In the genomic region with DNA sequence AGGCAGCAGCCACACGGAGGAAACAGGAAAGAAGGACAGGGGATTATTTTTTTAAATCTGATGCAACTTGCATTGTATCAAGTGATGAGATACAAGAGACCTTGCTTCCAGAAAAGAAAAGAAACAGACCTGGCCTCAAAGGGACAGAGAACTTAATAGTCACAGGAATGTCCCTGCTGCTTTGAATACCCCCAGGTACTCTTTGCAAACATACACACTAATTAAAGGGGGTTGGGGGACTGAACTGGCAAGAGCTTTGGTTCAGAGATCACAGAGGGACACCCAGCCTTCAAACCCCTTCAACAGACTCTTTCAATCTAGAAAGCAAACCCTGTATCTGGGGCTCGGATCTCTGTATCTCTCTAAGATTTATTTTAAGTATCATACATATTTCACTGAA, we compare ENCODE assay signal across 20 cellular contexts. TPM values are rescaled to one million over a fixed set of nuclear protein-coding genes. Genes with fewer than 3 reads are reported as not detected.
A peak's percentile ranks its signal among the peaks of the same experiment; 100 is the strongest.
DNase-seq lines count a peak whose midpoint lies in the region; ATAC-seq, FAIRE-seq and TF ChIP-seq lines count a peak whose summit lies in the region.
"Had no signal": no experiment of that assay in that cellular context is flagged by ENCODE, and none has a peak within 500 bp of the region (broad histone marks: within the 10 kb centered on the region; RNA-seq: fewer than 3 reads in every experiment).

No MANE protein-coding gene starts in this region.

- TF ChIP-seq CTCF in endothelial cell of umbilical vein (IDR thresholded peaks at IDR 0.05; ENCODE audit: extremely low read depth in 1 of 2, insufficient read depth in 1 of 2, low read depth in 1 of 2, low read length in 2 of 2): no peak

- H3K27ac ChIP-seq in angular gyrus (ENCODE audit: low read depth, low read length) (peak overlapping the region; percentile 22), endothelial cell of umbilical vein (ENCODE audit: insufficient read depth, low read depth, low read length) (no peak overlapping the region)
- H3K27ac ChIP-seq: C4-2B had no signal

- no TSS peak for BruUV-seq in endothelial cell of umbilical vein (replicated peaks; lab: Mats Ljungman, UMichigan)

- no peaks in the 10 kb centered on the region for H3K36me3 ChIP-seq in endothelial cell of umbilical vein (ENCODE audit: control insufficient read depth in 2 of 2, extremely low read depth in 1 of 2, insufficient read depth in 2 of 2, low read length in 2 of 2)

- H3K4me3 ChIP-seq in endothelial cell of umbilical vein (replicated peaks in 1 of 3; ENCODE audit: insufficient read depth in 1 of 3, low read depth in 1 of 3, low read length in 3 of 3): no peak overlapping the region

- H3K27me3 ChIP-seq in endothelial cell of umbilical vein (ENCODE audit: control insufficient read depth in 2 of 2, insufficient read depth in 2 of 2, low read length in 2 of 2): no peaks in the 10 kb centered on the region

- no peak overlapping the region for H3K4me3 Mint-ChIP-seq in stimulated activated naive CD8-positive, alpha-beta T cell treated with anti-CD3 and anti-CD28 coated beads, Interleukin-15, amount 100 ng/mL, for 72 hours

- no peak for DNase-seq in stimulated activated naive CD8-positive, alpha-beta T cell treated with anti-CD3 and anti-CD28 coated beads, Interleukin-15, amount 100 ng/mL, for 72 hours
- no peak for DNase-seq in stimulated activated naive CD8-positive, alpha-beta T cell treated with anti-CD3 and anti-CD28 coated beads, Interleukin-15, Interleukin-2, amounts not matched to agents 100 U/mL and 50 U/mL, for 24 hours
- no peak for DNase-seq in endothelial cell of umbilical vein (ENCODE audit: low read depth, low spot score)
- no peak for DNase-seq in urothelium cell line (ENCODE audit: low spot score)
- DNase-seq in erythroblast (lab: John Stamatoyannopoulos, UW): no peak
- DNase-seq: EL, KBM-7, MM.1S, NCI-H1048, NCI-H1417 treated with DMSO at 0.1 percent for 48 hours, NCI-H187, NCI-H510A had no signal

- H3K9me3 Mint-ChIP-seq in stimulated activated naive CD8-positive, alpha-beta T cell treated with anti-CD3 and anti-CD28 coated beads, Interleukin-15, amount 100 ng/mL, for 72 hours: no peaks in the 10 kb centered on the region

- intact Hi-C loops in endothelial cell of umbilical vein (cut with micrococcal nuclease): no loop called here

- H3K9me1 ChIP-seq in endothelial cell of umbilical vein (replicated peaks; ENCODE audit: control insufficient read depth, extremely low read depth, insufficient read depth, low read length): no peaks in the 10 kb centered on the region

- TF ChIP-seq POLR2A in endothelial cell of umbilical vein (IDR thresholded peaks at IDR 0.05; ENCODE audit: low read depth, low read length): no peak
- TF ChIP-seq POLR2A in erythroblast (IDR thresholded peaks at IDR 0.05; ENCODE audit: low read length): no peak

- H3K4me2 ChIP-seq in endothelial cell of umbilical vein (ENCODE audit: insufficient read depth, low read length): no peak overlapping the region

- POLR2A ChIA-PET in endothelial cell of umbilical vein (lab: Charles Lee): no interaction called here

- CTCF ChIA-PET in endothelial cell of umbilical vein (lab: Charles Lee): no interaction called here

- FAIRE-seq in endothelial cell of umbilical vein (lab: Jason Lieb, UNC) (peak; percentile 35), urothelium cell line (lab: Jason Lieb, UNC) (no peak)
- FAIRE-seq: A204.1, D721Med had no signal

- dilution Hi-C loops in endothelial cell of umbilical vein (cut with MboI; ENCODE audit: extremely low pct_ligation_motif_present, low sequenced_read_pairs): no loop called here

- H3K27ac Mint-ChIP-seq in stimulated activated naive CD8-positive, alpha-beta T cell treated with anti-CD3 and anti-CD28 coated beads, Interleukin-15, amount 100 ng/mL, for 72 hours: peak overlapping the region; percentile 54 to 71

- H3K27me3 Mint-ChIP-seq in stimulated activated naive CD8-positive, alpha-beta T cell treated with anti-CD3 and anti-CD28 coated beads, Interleukin-15, amount 100 ng/mL, for 72 hours: no peaks in the 10 kb centered on the region

- no peak overlapping the region for H3K9ac ChIP-seq in endothelial cell of umbilical vein (replicated peaks; ENCODE audit: extremely low read depth, insufficient read depth, low read length)

- H3K4me1 Mint-ChIP-seq in stimulated activated naive CD8-positive, alpha-beta T cell treated with anti-CD3 and anti-CD28 coated beads, Interleukin-15, amount 100 ng/mL, for 72 hours: peaks cover 64% of the 10 kb centered on the region

- no peaks in the 10 kb centered on the region for H3K9me3 ChIP-seq in endothelial cell of umbilical vein (replicated peaks; ENCODE audit: control insufficient read depth, insufficient read depth, low read length)

- H2AFZ ChIP-seq in endothelial cell of umbilical vein (ENCODE audit: low read depth, low read length): no peak overlapping the region

- H3K79me2 ChIP-seq in endothelial cell of umbilical vein (ENCODE audit: control insufficient read depth, insufficient read depth, low read length): peaks cover 43% of the 10 kb centered on the region

- ATAC-seq in stimulated activated naive CD8-positive, alpha-beta T cell treated with anti-CD3 and anti-CD28 coated beads, Interleukin-15, amount 100 ng/mL, for 72 hours: no peak
- ATAC-seq in stimulated activated naive CD8-positive, alpha-beta T cell treated with anti-CD3 and anti-CD28 coated beads, Interleukin-15, Interleukin-2, amounts not matched to agents 100 U/mL and 50 U/mL, for 24 hours: no peak
- ATAC-seq in GM21528 (IDR thresholded peaks at IDR 0.05; ENCODE audit: low FRiP score, unreplicated experiment): no peak
- no peak for ATAC-seq in HG03175 (IDR thresholded peaks at IDR 0.05; ENCODE audit: unreplicated experiment)
- ATAC-seq: Panc1, SK-N-SH treated with all-trans-retinoic acid at 6 μM for 48 hours had no signal

- H3K4me1 ChIP-seq in endothelial cell of umbilical vein (ENCODE audit: control insufficient read depth, extremely low read depth, insufficient read depth, low read length): peaks cover 17% of the 10 kb centered on the region

- H4K20me1 ChIP-seq in endothelial cell of umbilical vein (replicated peaks; ENCODE audit: control insufficient read depth, extremely low read depth, insufficient read depth, low read length): no peaks in the 10 kb centered on the region

TF ChIP-seq in endothelial cell of umbilical vein, 7 proteins besides CTCF, POLR2A, EP300 and RAD21:
- TF ChIP-seq POLR2AphosphoS5 (IDR thresholded peaks at IDR 0.05; ENCODE audit: insufficient read depth, low read depth, low read length) (no peak), EZH2 (IDR thresholded peaks at IDR 0.05; ENCODE audit: borderline replicate concordance, low read depth, low read length, severe bottlenecking) (no peak)
- TF ChIP-seq, protein P1, sequence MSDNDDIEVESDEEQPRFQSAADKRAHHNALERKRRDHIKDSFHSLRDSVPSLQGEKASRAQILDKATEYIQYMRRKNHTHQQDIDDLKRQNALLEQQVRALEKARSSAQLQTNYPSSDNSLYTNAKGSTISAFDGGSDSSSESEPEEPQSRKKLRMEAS (IDR thresholded peaks at IDR 0.05; ENCODE audit: insufficient read depth, insufficient read length): no peak

RNA-seq across cellular contexts. Expression of gene TNIK, which starts 18.0 kb away (rescaled TPM):
- total RNA-seq in endothelial cell of umbilical vein: 29.6 and 39.7 TPM in 2 replicates
- 8.4 and 10.9 TPM in 2 replicates for polyA plus RNA-seq in endothelial cell of umbilical vein
- 13.1 and 16.0 TPM in 2 replicates for polyA plus RNA-seq in endothelial cell of umbilical vein (2011; cell fraction: cytosol; rRNA removed)
- polyA plus RNA-seq in endothelial cell of umbilical vein (2011; cell fraction: nucleus; rRNA removed): 47.2 and 66.5 TPM in 2 replicates
- polyA plus RNA-seq in endothelial cell of umbilical vein (2012): 28.6 and 47.4 TPM in 2 replicates
- polyA minus RNA-seq in endothelial cell of umbilical vein: 47.3 and 56.8 TPM in 2 replicates
- 0.41 TPM for polyA minus RNA-seq in endothelial cell of umbilical vein (2011; cell fraction: cytosol; rRNA and poly(A)+ RNA removed)
- polyA minus RNA-seq in endothelial cell of umbilical vein (2011; cell fraction: nucleus; rRNA and poly(A)+ RNA removed): 96.8 and 159 TPM in 2 replicates
